ENCODE assay signal across 15 cellular contexts in genomic region chr10:109018892-109019507, GRCh38.
DNase-seq lines count a peak whose midpoint lies in the region; ATAC-seq and TF ChIP-seq lines count a peak whose summit lies in the region.
"Had no signal": no experiment of that assay in that cellular context is flagged by ENCODE, and none has a peak within 500 bp of the region (broad histone marks: within the 10 kb centered on the region; RNA-seq: fewer than 3 reads in every experiment).

No MANE protein-coding gene starts in this region.

- no peaks in the 10 kb centered on the region for H3K79me2 ChIP-seq in mammary epithelial cell (ENCODE audit: insufficient read depth, low read length)

- no peak overlapping the region for H3K4me3 ChIP-seq in NB4 (ENCODE audit: low read depth, low read length)
- H3K4me3 ChIP-seq in mammary epithelial cell (replicated peaks in 1 of 3; ENCODE audit: insufficient read depth in 1 of 3, low read depth in 2 of 3, low read length in 3 of 3): no peak overlapping the region
- no peak overlapping the region for H3K4me3 ChIP-seq in naive thymus-derived CD4-positive, alpha-beta T cell (ENCODE audit: low read length)
- H3K4me3 ChIP-seq: esophagus squamous epithelium, Peyer's patch, prostate gland, upper lobe of left lung had no signal

- H3K4me2 ChIP-seq in mammary epithelial cell (ENCODE audit: insufficient read depth, low read depth, low read length): no peak overlapping the region

- no peak overlapping the region for H2AFZ ChIP-seq in mammary epithelial cell (ENCODE audit: low read depth, low read length)

- in situ Hi-C loops in mammary epithelial cell (cut with MboI; ENCODE audit: low sequenced_read_pairs in 2 of 2): no loop called here

- H3K4me3 Mint-ChIP-seq in activated CD4-positive, alpha-beta T cell treated with anti-CD3 and anti-CD28 coated beads, Interleukin-2, amount 10 ng/mL, durations not matched to agents 24 days and 14 days: no peak overlapping the region
- no peak overlapping the region for H3K4me3 Mint-ChIP-seq in naive thymus-derived CD4-positive, alpha-beta T cell
- H3K4me3 Mint-ChIP-seq: H9 had no signal

- no peaks in the 10 kb centered on the region for H3K27me3 ChIP-seq in mammary epithelial cell (ENCODE audit: insufficient read depth, low read length)
- no peaks in the 10 kb centered on the region for H3K27me3 ChIP-seq in naive thymus-derived CD4-positive, alpha-beta T cell (ENCODE audit: control insufficient read depth in 2 of 2, insufficient read depth in 2 of 2, low read length in 2 of 2)
- H3K27me3 ChIP-seq: esophagus squamous epithelium, Peyer's patch, upper lobe of left lung had no signal

- TF ChIP-seq POLR2A in NB4 (IDR thresholded peaks at IDR 0.05; ENCODE audit: extremely low read depth, insufficient read length): no peak

- H3K27me3 Mint-ChIP-seq in activated CD4-positive, alpha-beta T cell treated with anti-CD3 and anti-CD28 coated beads, Interleukin-2, amount 10 ng/mL, durations not matched to agents 24 days and 14 days: no peaks in the 10 kb centered on the region
- H3K27me3 Mint-ChIP-seq in naive thymus-derived CD4-positive, alpha-beta T cell: no peaks in the 10 kb centered on the region

- H4K20me1 ChIP-seq in mammary epithelial cell (ENCODE audit: insufficient read depth, low read length): no peaks in the 10 kb centered on the region

- POLR2A ChIA-PET in naive thymus-derived CD4-positive, alpha-beta T cell (lab: Charles Lee): no interaction called here
- POLR2A ChIA-PET in RWPE1 (lab: Yijun Ruan, JAX; ENCODE audit: low non-redundant PET): no interaction called here

- H3K27ac ChIP-seq in mammary epithelial cell (ENCODE audit: insufficient read depth, low read depth, low read length) (no peak overlapping the region), RWPE1 (no peak overlapping the region)
- H3K27ac ChIP-seq in naive thymus-derived CD4-positive, alpha-beta T cell (ENCODE audit: low read depth, low read length): no peak overlapping the region
- H3K27ac ChIP-seq: esophagus squamous epithelium, Peyer's patch, prostate gland, upper lobe of left lung had no signal

- TF ChIP-seq CTCF in NB4 (IDR thresholded peaks at IDR 0.05; ENCODE audit: low read depth, low read length) (no peak), mammary epithelial cell (conservative IDR thresholded peaks at IDR 0.05 in 1 of 2, IDR thresholded peaks at IDR 0.05 in 1 of 2; ENCODE audit: extremely low read depth in 1 of 2, insufficient read depth in 1 of 2, low read depth in 1 of 2, low read length in 2 of 2) (peak in 1 of 2 donors; percentile 28), RWPE1 (conservative IDR thresholded peaks at IDR 0.05; ENCODE audit: low read depth) (no peak)

- ATAC-seq in left cardiac atrium (peak; percentile 41 to 96), Right ventricle myocardium superior (ENCODE audit: poor library complexity) (no peak)
- no peak for ATAC-seq in naive thymus-derived CD4-positive, alpha-beta T cell

- no TSS peak for BruUV-seq in mammary epithelial cell (replicated peaks; lab: Mats Ljungman, UMichigan)

- H3K4me1 ChIP-seq in mammary epithelial cell (ENCODE audit: insufficient read depth, low read length): no peaks in the 10 kb centered on the region
- no peaks in the 10 kb centered on the region for H3K4me1 ChIP-seq in naive thymus-derived CD4-positive, alpha-beta T cell (ENCODE audit: control insufficient read depth in 2 of 2, insufficient read depth in 2 of 2, low read length in 2 of 2)
- H3K4me1 ChIP-seq: esophagus squamous epithelium, Peyer's patch, prostate gland, upper lobe of left lung had no signal

- no peak overlapping the region for H3K27ac Mint-ChIP-seq in activated CD4-positive, alpha-beta T cell treated with anti-CD3 and anti-CD28 coated beads, Interleukin-2, amount 10 ng/mL, durations not matched to agents 24 days and 14 days
- H3K27ac Mint-ChIP-seq in naive thymus-derived CD4-positive, alpha-beta T cell: no peak overlapping the region
- H3K27ac Mint-ChIP-seq: H9 had no signal

- no peak for DNase-seq in left cardiac atrium
- DNase-seq in Right ventricle myocardium superior: no peak
- DNase-seq in NB4 (ENCODE audit: low read depth): peak; percentile 16
- peak; percentile 2 for DNase-seq in mammary epithelial cell
- DNase-seq in activated CD4-positive, alpha-beta T cell treated with anti-CD3 and anti-CD28 coated beads, Interleukin-2, amount 10 ng/mL, durations not matched to agents 24 days and 14 days: no peak
- DNase-seq in globus pallidus (ENCODE audit: low spot score): no peak
- DNase-seq in naive thymus-derived CD4-positive, alpha-beta T cell: no peak
- no peak for DNase-seq in RWPE1 (ENCODE audit: low spot score)
- DNase-seq: activated naive CD4-positive, alpha-beta T cell treated with anti-CD3 and anti-CD28 coated beads, Interleukin-2, amount 50 U/mL, for 16 hours; esophagus squamous epithelium; H9; NCI-H2171 treated with DMSO at 0.1 percent for 48 hours; Peyer's patch; upper lobe of left lung had no signal

- H3K36me3 Mint-ChIP-seq in activated CD4-positive, alpha-beta T cell treated with anti-CD3 and anti-CD28 coated beads, Interleukin-2, amount 10 ng/mL, durations not matched to agents 24 days and 14 days (ENCODE audit: low read depth): no peaks in the 10 kb centered on the region
- H3K36me3 Mint-ChIP-seq in naive thymus-derived CD4-positive, alpha-beta T cell: peaks cover 0 to 4% (median 0%) of the 10 kb centered on the region in 5 donors

- dilution Hi-C loops in mammary epithelial cell (cut with HindIII; ENCODE audit: low sequenced_read_pairs): no loop called here

- H3K9ac ChIP-seq in mammary epithelial cell (ENCODE audit: insufficient read depth, low read length): no peak overlapping the region

- intact Hi-C loops in left cardiac atrium (cut with DNase I) (no loop called here), Right ventricle myocardium superior (cut with DNase I) (no loop called here), mammary epithelial cell (cut with micrococcal nuclease) (no loop called here)
- intact Hi-C loops in activated CD4-positive, alpha-beta T cell treated with anti-CD3 and anti-CD28 coated beads, Interleukin-2, amount 10 ng/mL, durations not matched to agents 24 days and 14 days (cut with micrococcal nuclease): no loop called here
- intact Hi-C loops in naive thymus-derived CD4-positive, alpha-beta T cell (cut with micrococcal nuclease): no loop called here

- H3K4me1 Mint-ChIP-seq in activated CD4-positive, alpha-beta T cell treated with anti-CD3 and anti-CD28 coated beads, Interleukin-2, amount 10 ng/mL, durations not matched to agents 24 days and 14 days: no peaks in the 10 kb centered on the region
- no peaks in the 10 kb centered on the region for H3K4me1 Mint-ChIP-seq in naive thymus-derived CD4-positive, alpha-beta T cell

- H3K36me3 ChIP-seq in mammary epithelial cell (ENCODE audit: insufficient read depth, low read length): no peaks in the 10 kb centered on the region
- no peaks in the 10 kb centered on the region for H3K36me3 ChIP-seq in naive thymus-derived CD4-positive, alpha-beta T cell (ENCODE audit: control insufficient read depth in 2 of 3, insufficient read depth in 3 of 3, low read length in 3 of 3)
- H3K36me3 ChIP-seq: esophagus squamous epithelium, Peyer's patch, prostate gland, upper lobe of left lung had no signal

- CTCF ChIA-PET in mammary epithelial cell (lab: Charles Lee; ENCODE audit: low non-redundant PET): no interaction called here
- CTCF ChIA-PET in naive thymus-derived CD4-positive, alpha-beta T cell (lab: Charles Lee): no interaction called here
- CTCF ChIA-PET in RWPE1 (lab: Yijun Ruan, JAX): no interaction called here

- no peaks in the 10 kb centered on the region for H3K9me3 ChIP-seq in mammary epithelial cell (replicated peaks; ENCODE audit: insufficient read depth, low read length)
- H3K9me3 ChIP-seq in naive thymus-derived CD4-positive, alpha-beta T cell (ENCODE audit: control insufficient read depth in 2 of 3, low read length in 3 of 3): no peaks in the 10 kb centered on the region
- H3K9me3 ChIP-seq: esophagus squamous epithelium, Peyer's patch, prostate gland, upper lobe of left lung had no signal

- H3K9me3 Mint-ChIP-seq in activated CD4-positive, alpha-beta T cell treated with anti-CD3 and anti-CD28 coated beads, Interleukin-2, amount 10 ng/mL, durations not matched to agents 24 days and 14 days: peaks cover 4% of the 10 kb centered on the region
- H3K9me3 Mint-ChIP-seq in naive thymus-derived CD4-positive, alpha-beta T cell: peaks cover 0 to 10% (median 0%) of the 10 kb centered on the region in 11 donors

- WGBS in mammary epithelial cell (ENCODE audit: low coverage, missing lambda C conversion rate): 4% methylated on average over 6 of the region's 8 CpGs

Comparison
In these comparisons a context has a peak if more than half of its experiments do, and no peak if none do; other contexts are left out.
1. ATAC-seq: peak in left cardiac atrium (2 of 2); none in Right ventricle myocardium superior (single experiment) and naive thymus-derived CD4-positive, alpha-beta T cell (single experiment).
2. DNase-seq: peak in NB4 (single experiment) and mammary epithelial cell (single experiment); none in left cardiac atrium (single experiment), Right ventricle myocardium superior (single experiment), activated CD4-positive, alpha-beta T cell treated with anti-CD3 and anti-CD28 coated beads, Interleukin-2, amount 10 ng/mL, durations not matched to agents 24 days and 14 days (single experiment), globus pallidus (single experiment), naive thymus-derived CD4-positive, alpha-beta T cell (0 of 9) and RWPE1 (single experiment).